Comparison of ENCODE assay signal across 25 cellular contexts in the genomic region with DNA sequence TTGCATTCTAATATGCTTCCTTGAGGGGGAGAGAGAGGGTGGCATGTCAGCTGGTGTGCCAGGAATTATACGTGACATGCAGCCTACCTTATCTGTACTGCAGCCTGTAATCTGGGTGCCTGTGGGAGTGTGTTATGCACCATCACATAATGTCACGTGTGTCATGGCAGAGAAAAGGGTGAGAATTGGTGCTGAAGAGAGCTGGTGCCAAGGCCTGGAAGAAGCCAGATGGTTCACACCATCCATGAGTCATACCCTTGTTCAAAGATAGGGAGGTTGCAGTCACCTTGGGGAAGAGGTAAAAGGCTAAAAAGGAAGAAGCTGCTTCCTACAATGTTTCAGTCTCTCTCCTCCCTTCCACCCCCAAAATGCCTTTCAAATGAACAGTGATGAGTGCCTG. TPM values are rescaled to one million over a fixed set of nuclear protein-coding genes. Genes with fewer than 3 reads are reported as not detected.
DNase-seq lines count a peak whose midpoint lies in the region; ATAC-seq and TF ChIP-seq lines count a peak whose summit lies in the region.
"Had no signal": no experiment of that assay in that cellular context is flagged by ENCODE, and none has a peak within 500 bp of the region (broad histone marks: within the 10 kb centered on the region; RNA-seq: fewer than 3 reads in every experiment).

No MANE protein-coding gene starts in this region.

- peaks cover 50% of the 10 kb centered on the region for H3K4me1 Mint-ChIP-seq in activated naive CD8-positive, alpha-beta T cell treated with anti-CD3 and anti-CD28 coated beads, Interleukin-2, amount 10 ng/mL, durations not matched to agents 7 days and 5 days
- peaks cover 55 to 66% of the 10 kb centered on the region in 2 donors for H3K4me1 Mint-ChIP-seq in natural killer cell
- H3K4me1 Mint-ChIP-seq in naive thymus-derived CD8-positive, alpha-beta T cell: peaks cover 28 to 59% (median 56%) of the 10 kb centered on the region in 4 donors

- no peak overlapping the region for H3K4me3 ChIP-seq in HEK293 (ENCODE audit: low read depth, low read length)
- H3K4me3 ChIP-seq: A549; BLaER1 treated with 17β-estradiol and CSF1 and Interleukin-3, amounts not matched to agents 10 nM and 100 nM; cardiac muscle cell; dorsolateral prefrontal cortex; gastroesophageal sphincter; SJSA1 had no signal

- peak; percentile 24 for DNase-seq in activated CD4-positive, alpha-beta T cell treated with anti-CD3 and anti-CD28 coated beads for 48 hours
- DNase-seq in activated CD4-positive, alpha-beta T cell treated with anti-CD3 and anti-CD28 coated beads for 1 hour: no peak
- no peak for DNase-seq in activated naive CD8-positive, alpha-beta T cell treated with anti-CD3 and anti-CD28 coated beads, Interleukin-2, amount 10 ng/mL, durations not matched to agents 7 days and 5 days
- DNase-seq in natural killer cell (no peak), iPS-NIHi7 (ENCODE audit: extremely low spot score) (no peak), NCI-H1694 treated with DMSO at 0.1 percent for 48 hours (lab: John Stamatoyannopoulos, UW) (no peak)
- no peak for DNase-seq in naive thymus-derived CD8-positive, alpha-beta T cell
- DNase-seq: activated CD4-positive, CD25-positive, alpha-beta regulatory T cell; GOT3; left colon; NCI-H1417; NCI-H2171 treated with DMSO at 0.1 percent for 48 hours; T-helper 9 cell had no signal

- H3K9me3 Mint-ChIP-seq in activated naive CD8-positive, alpha-beta T cell treated with anti-CD3 and anti-CD28 coated beads, Interleukin-2, amount 10 ng/mL, durations not matched to agents 7 days and 5 days: no peaks in the 10 kb centered on the region
- H3K9me3 Mint-ChIP-seq in natural killer cell: no peaks in the 10 kb centered on the region
- H3K9me3 Mint-ChIP-seq in naive thymus-derived CD8-positive, alpha-beta T cell: no peaks in the 10 kb centered on the region
- H3K9me3 Mint-ChIP-seq: mesothelial cell of epicardium had no signal

- ATAC-seq in activated naive CD8-positive, alpha-beta T cell treated with anti-CD3 and anti-CD28 coated beads, Interleukin-2, amount 10 ng/mL, durations not matched to agents 7 days and 5 days (ENCODE audit: low read depth): no peak
- ATAC-seq in natural killer cell: no peak
- ATAC-seq in naive thymus-derived CD8-positive, alpha-beta T cell: no peak
- ATAC-seq: A549, gastroesophageal sphincter, left colon, Panc1 had no signal

- H3K4me3 Mint-ChIP-seq in activated naive CD8-positive, alpha-beta T cell treated with anti-CD3 and anti-CD28 coated beads, Interleukin-2, amount 10 ng/mL, durations not matched to agents 7 days and 5 days: no peak overlapping the region
- peak overlapping the region; percentile 69 for H3K4me3 Mint-ChIP-seq in natural killer cell
- H3K4me3 Mint-ChIP-seq in naive thymus-derived CD8-positive, alpha-beta T cell: peak overlapping the region in 1 of 10 donors; percentile 50
- H3K4me3 Mint-ChIP-seq: mesothelial cell of epicardium had no signal

- H3K36me3 Mint-ChIP-seq in activated naive CD8-positive, alpha-beta T cell treated with anti-CD3 and anti-CD28 coated beads, Interleukin-2, amount 10 ng/mL, durations not matched to agents 7 days and 5 days: peaks cover 44% of the 10 kb centered on the region
- H3K36me3 Mint-ChIP-seq in natural killer cell: peaks cover 22% of the 10 kb centered on the region
- H3K36me3 Mint-ChIP-seq in naive thymus-derived CD8-positive, alpha-beta T cell: peaks cover 5 to 80% (median 12%) of the 10 kb centered on the region in 3 donors

- CTCF ChIA-PET in HEK293 (lab: Yijun Ruan, JAX): interaction anchor here (0.7 kb wide), 1 partner anchor 234 kb away, joined by 3 read pairs; no protein-coding TSS in a partner anchor

- no peak overlapping the region for H3K27ac ChIP-seq in HEK293 (ENCODE audit: extremely low read depth, low read depth, low read length)
- H3K27ac ChIP-seq: A549; BLaER1 treated with 17β-estradiol and CSF1 and Interleukin-3, amounts not matched to agents 10 nM and 100 nM; cardiac muscle cell; gastroesophageal sphincter; SJSA1 had no signal

- intact Hi-C loops in natural killer cell (cut with micrococcal nuclease): no loop called here

- no peaks in the 10 kb centered on the region for H3K27me3 Mint-ChIP-seq in activated naive CD8-positive, alpha-beta T cell treated with anti-CD3 and anti-CD28 coated beads, Interleukin-2, amount 10 ng/mL, durations not matched to agents 7 days and 5 days
- no peaks in the 10 kb centered on the region for H3K27me3 Mint-ChIP-seq in natural killer cell (ENCODE audit: low read depth in 2 of 2)
- H3K27me3 Mint-ChIP-seq in naive thymus-derived CD8-positive, alpha-beta T cell: no peaks in the 10 kb centered on the region

- H3K4me1 ChIP-seq in HEK293 (ENCODE audit: control insufficient read depth, insufficient read depth, low read length): peaks cover 7% of the 10 kb centered on the region; the same call in 1 of the 2 replicates

- H3K27ac Mint-ChIP-seq in activated naive CD8-positive, alpha-beta T cell treated with anti-CD3 and anti-CD28 coated beads, Interleukin-2, amount 10 ng/mL, durations not matched to agents 7 days and 5 days: peak overlapping the region; percentile 5
- peak overlapping the region; percentile 19 to 71 for H3K27ac Mint-ChIP-seq in natural killer cell
- H3K27ac Mint-ChIP-seq in naive thymus-derived CD8-positive, alpha-beta T cell: peak overlapping the region in 4 of 10 donors; percentile 9 to 66 (median 40)
- H3K27ac Mint-ChIP-seq: mesothelial cell of epicardium had no signal

- no peaks in the 10 kb centered on the region for H3K9me3 ChIP-seq in HEK293 (ENCODE audit: control insufficient read depth, insufficient read depth, low read depth, low read length)
- H3K9me3 ChIP-seq: A549; BLaER1 treated with 17β-estradiol and CSF1 and Interleukin-3, amounts not matched to agents 10 nM and 100 nM; gastroesophageal sphincter; SJSA1 had no signal

- H3K36me3 ChIP-seq in HEK293 (ENCODE audit: control insufficient read depth in 2 of 2, insufficient read depth in 1 of 2, low read length in 2 of 2): peaks cover 39 to 91% of the 10 kb centered on the region in 2 experiments

- POLR2A ChIA-PET in HEK293 (lab: Yijun Ruan, JAX): interaction anchor here (3.8 kb wide), 1 partner anchor 13 kb away, joined by 12 read pairs; a partner anchor contains a TSS
- POLR2A ChIA-PET in activated naive CD8-positive, alpha-beta T cell treated with anti-CD3 and anti-CD28 coated beads, Interleukin-2, amount 10 ng/mL, durations not matched to agents 7 days and 5 days (lab: Charles Lee): interaction anchor here (0.5 to 1.0 kb wide), 2 partner anchors 56 to 305 kb away, joined by 3 to 5 read pairs; a partner anchor contains a TSS
- POLR2A ChIA-PET in naive thymus-derived CD8-positive, alpha-beta T cell (lab: Charles Lee): no interaction called here

- TF ChIP-seq CTCF in HEK293 (tag by site-specific recombination; IDR thresholded peaks at IDR 0.05): no peak
- TF ChIP-seq CTCF in natural killer cell (IDR thresholded peaks at IDR 0.05): no peak

TF ChIP-seq in HEK293, 187 proteins besides CTCF, POLR2A, EP300 and RAD21 (continues in another document):
- TF ChIP-seq, protein P1, sequence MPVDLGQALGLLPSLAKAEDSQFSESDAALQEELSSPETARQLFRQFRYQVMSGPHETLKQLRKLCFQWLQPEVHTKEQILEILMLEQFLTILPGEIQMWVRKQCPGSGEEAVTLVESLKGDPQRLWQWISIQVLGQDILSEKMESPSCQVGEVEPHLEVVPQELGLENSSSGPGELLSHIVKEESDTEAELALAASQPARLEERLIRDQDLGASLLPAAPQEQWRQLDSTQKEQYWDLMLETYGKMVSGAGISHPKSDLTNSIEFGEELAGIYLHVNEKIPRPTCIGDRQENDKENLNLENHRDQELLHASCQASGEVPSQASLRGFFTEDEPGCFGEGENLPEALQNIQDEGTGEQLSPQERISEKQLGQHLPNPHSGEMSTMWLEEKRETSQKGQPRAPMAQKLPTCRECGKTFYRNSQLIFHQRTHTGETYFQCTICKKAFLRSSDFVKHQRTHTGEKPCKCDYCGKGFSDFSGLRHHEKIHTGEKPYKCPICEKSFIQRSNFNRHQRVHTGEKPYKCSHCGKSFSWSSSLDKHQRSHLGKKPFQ (tag by site-specific recombination; IDR thresholded peaks at IDR 0.05): peak; percentile 58; the same call in 1 of the 2 replicates

RNA-seq across cellular contexts. Expression of a gene that starts 5.3 kb away (rescaled TPM):
- total RNA-seq in activated naive CD8-positive, alpha-beta T cell treated with anti-CD3 and anti-CD28 coated beads, Interleukin-2, amount 10 ng/mL, durations not matched to agents 7 days and 5 days: 10 to 100 TPM; 57.3 to 58.8 TPM
- 10 to 100 TPM; 45.1 to 72.1 (median 66.5) TPM for total RNA-seq in natural killer cell
- total RNA-seq in naive thymus-derived CD8-positive, alpha-beta T cell: 10 to 100 TPM; 41.2 to 43.9 TPM
- 10 to 100 TPM in 2 of 3 donors, 1 to 10 TPM in 1; 8.8 to 24.9 (median 10.8) TPM for polyA plus RNA-seq in naive thymus-derived CD8-positive, alpha-beta T cell

RNA-seq across cellular contexts. Expression of a gene that starts 12.9 kb away (rescaled TPM):
- total RNA-seq in activated naive CD8-positive, alpha-beta T cell treated with anti-CD3 and anti-CD28 coated beads, Interleukin-2, amount 10 ng/mL, durations not matched to agents 7 days and 5 days: 10 to 100 TPM; 41.3 to 46.1 TPM
- 10 to 100 TPM; 33.4 to 52.1 (median 34.7) TPM for total RNA-seq in natural killer cell
- total RNA-seq in naive thymus-derived CD8-positive, alpha-beta T cell: 10 to 100 TPM; 25.7 to 27.0 TPM
- 10 to 100 TPM; 15.3 to 20.7 (median 18.0) TPM for polyA plus RNA-seq in naive thymus-derived CD8-positive, alpha-beta T cell

RNA-seq across cellular contexts. Expression of a gene that starts 32.9 kb away (rescaled TPM):
- 10 to 100 TPM; 25.2 to 26.9 TPM for total RNA-seq in activated naive CD8-positive, alpha-beta T cell treated with anti-CD3 and anti-CD28 coated beads, Interleukin-2, amount 10 ng/mL, durations not matched to agents 7 days and 5 days
- 10 to 100 TPM in 1 of 3 donors, 1 to 10 TPM in 2; 7.4 to 20.4 (median 8.7) TPM for total RNA-seq in natural killer cell
- under 1 TPM; 0.31 to 0.96 TPM for total RNA-seq in naive thymus-derived CD8-positive, alpha-beta T cell
- polyA plus RNA-seq in naive thymus-derived CD8-positive, alpha-beta T cell: 1 to 10 TPM in 2 of 3 donors, under 1 TPM in 1; 0.17 to 1.1 (median 1.1) TPM

RNA-seq across cellular contexts. Expression of a gene that starts 33.2 kb away (rescaled TPM):
- total RNA-seq in activated naive CD8-positive, alpha-beta T cell treated with anti-CD3 and anti-CD28 coated beads, Interleukin-2, amount 10 ng/mL, durations not matched to agents 7 days and 5 days: 1 to 10 TPM in 1 of 2 experiments, not detected in 1; 1.1 TPM
- total RNA-seq in natural killer cell: under 1 TPM in 2 of 3 donors, not detected in 1; 0.43 to 0.49 TPM
- under 1 TPM in 1 of 2 experiments, not detected in 1; 0.55 TPM for total RNA-seq in naive thymus-derived CD8-positive, alpha-beta T cell
- not detected for polyA plus RNA-seq in naive thymus-derived CD8-positive, alpha-beta T cell
- total RNA-seq: cardiac muscle cell, epithelial cell of proximal tubule, left colon, LHCN-M2, pulmonary artery endothelial cell, SJSA1 had no signal

RNA-seq across cellular contexts. Expression of a gene that starts 55.4 kb away (rescaled TPM):
- 10 to 100 TPM; 71.8 to 73.3 TPM for total RNA-seq in activated naive CD8-positive, alpha-beta T cell treated with anti-CD3 and anti-CD28 coated beads, Interleukin-2, amount 10 ng/mL, durations not matched to agents 7 days and 5 days
- 10 to 100 TPM; 59.2 to 73.7 (median 69.2) TPM for total RNA-seq in natural killer cell
- total RNA-seq in naive thymus-derived CD8-positive, alpha-beta T cell: 10 to 100 TPM; 33.3 to 35.9 TPM
- polyA plus RNA-seq in naive thymus-derived CD8-positive, alpha-beta T cell: 10 to 100 TPM; 38.2 to 51.2 (median 44.1) TPM

Comparison
In these comparisons a context has a peak if more than half of its experiments do, and no peak if none do; other contexts are left out.
1. RNA of a gene that starts 32.9 kb away (total RNA-seq): 25.2 to 26.9 TPM in activated naive CD8-positive, alpha-beta T cell treated with anti-CD3 and anti-CD28 coated beads, Interleukin-2, amount 10 ng/mL, durations not matched to agents 7 days and 5 days and 7.4 to 20.4 TPM in natural killer cell; 0.31 to 0.96 TPM in naive thymus-derived CD8-positive, alpha-beta T cell; every median in the first group is over 4 times any median in the second.